Comparison of ENCODE assay signal across 1 cellular context in the genomic region with DNA sequence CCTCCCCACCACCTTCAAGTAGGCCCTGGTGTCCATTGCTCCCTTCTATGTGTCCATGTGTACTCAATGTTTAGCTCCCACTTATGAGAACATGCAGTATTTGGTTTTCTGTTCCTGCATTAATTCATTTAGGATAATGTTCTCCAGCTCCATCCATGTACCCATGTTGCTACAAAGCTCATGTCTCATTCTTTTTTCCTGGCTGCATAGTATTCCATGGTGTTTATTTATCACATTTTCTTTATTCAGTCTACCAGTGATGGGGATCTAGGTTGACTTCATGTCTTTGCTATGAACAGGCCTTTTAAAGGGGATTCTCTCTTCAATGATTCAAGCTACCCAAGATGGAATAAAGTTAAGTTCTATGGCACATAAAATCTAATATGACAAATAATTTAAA.
TF ChIP-seq lines count a peak whose summit lies in the region.

No MANE protein-coding gene starts in this region.

TF ChIP-seq in HEK293, 187 proteins besides CTCF, POLR2A, EP300 and RAD21 (continued from another document):
- TF ChIP-seq, protein P1, sequence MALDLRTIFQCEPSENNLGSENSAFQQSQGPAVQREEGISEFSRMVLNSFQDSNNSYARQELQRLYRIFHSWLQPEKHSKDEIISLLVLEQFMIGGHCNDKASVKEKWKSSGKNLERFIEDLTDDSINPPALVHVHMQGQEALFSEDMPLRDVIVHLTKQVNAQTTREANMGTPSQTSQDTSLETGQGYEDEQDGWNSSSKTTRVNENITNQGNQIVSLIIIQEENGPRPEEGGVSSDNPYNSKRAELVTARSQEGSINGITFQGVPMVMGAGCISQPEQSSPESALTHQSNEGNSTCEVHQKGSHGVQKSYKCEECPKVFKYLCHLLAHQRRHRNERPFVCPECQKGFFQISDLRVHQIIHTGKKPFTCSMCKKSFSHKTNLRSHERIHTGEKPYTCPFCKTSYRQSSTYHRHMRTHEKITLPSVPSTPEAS (tag by site-specific recombination; IDR thresholded peaks at IDR 0.05): no peak
- TF ChIP-seq, protein P2, sequence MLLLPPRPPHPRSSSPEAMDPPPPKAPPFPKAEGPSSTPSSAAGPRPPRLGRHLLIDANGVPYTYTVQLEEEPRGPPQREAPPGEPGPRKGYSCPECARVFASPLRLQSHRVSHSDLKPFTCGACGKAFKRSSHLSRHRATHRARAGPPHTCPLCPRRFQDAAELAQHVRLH (tag by site-specific recombination; IDR thresholded peaks at IDR 0.05): peak; percentile 30; the same call in 1 of the 2 replicates
- TF ChIP-seq ZNF350 (tag by site-specific recombination; IDR thresholded peaks at IDR 0.05) (no peak), ZNF221 (tag by site-specific recombination; IDR thresholded peaks at IDR 0.05; ENCODE audit: borderline replicate concordance) (no peak)
TF ChIP-seq in HEK293: peak in this region for 2.
